In the genomic region with DNA sequence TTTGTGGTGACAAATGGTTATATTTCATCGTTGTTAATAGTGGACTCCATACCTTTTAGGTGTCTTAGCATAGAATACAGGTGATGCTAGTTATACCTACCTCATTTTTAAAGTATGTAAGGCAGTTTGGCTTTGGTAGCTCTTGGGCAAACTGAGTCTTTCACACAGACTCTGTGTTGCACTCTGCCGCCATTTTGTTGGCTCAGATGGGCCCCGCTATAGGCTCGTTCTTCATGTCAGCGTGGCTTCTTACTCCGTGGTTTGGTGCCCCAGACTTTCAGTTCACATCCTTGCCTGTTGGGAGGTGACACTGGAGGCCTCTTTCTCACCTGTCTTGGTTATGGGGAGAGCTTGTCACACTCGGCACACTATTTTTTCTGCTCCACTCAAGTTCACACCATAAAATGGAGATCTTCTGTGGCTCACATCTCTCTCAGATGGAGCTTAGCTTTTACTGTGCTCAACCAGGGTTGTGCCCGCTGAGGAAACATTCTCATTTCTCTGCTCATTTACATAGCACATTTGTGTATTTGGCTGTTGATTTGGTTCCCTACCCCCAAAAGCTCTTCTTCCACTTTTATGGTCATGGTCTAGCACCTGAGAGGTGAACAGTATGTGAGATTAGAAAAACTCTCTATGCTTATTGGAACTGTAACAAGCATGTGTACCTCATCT, we compare ENCODE assay signal across 2 cellular contexts.
TF ChIP-seq lines count a peak whose summit lies in the region.

No MANE protein-coding gene starts in this region.

TF ChIP-seq in SK-N-SH treated with all-trans-retinoic acid at 6 μM for 48 hours, 23 proteins besides CTCF, POLR2A, EP300 and RAD21 (continued from another document):
- TF ChIP-seq ARNTL (CRISPR knock-in tag; IDR thresholded peaks at IDR 0.05; ENCODE audit: borderline replicate concordance, low read depth) (no peak), OSR1 (CRISPR knock-in tag; IDR thresholded peaks at IDR 0.05) (no peak), ZNF8 (CRISPR knock-in tag; IDR thresholded peaks at IDR 0.05) (no peak), ZNF565 (CRISPR knock-in tag; conservative IDR thresholded peaks at IDR 0.05; ENCODE audit: low read depth) (no peak), GLIS3 (CRISPR knock-in tag; IDR thresholded peaks at IDR 0.05) (no peak), ESRRG (CRISPR knock-in tag; IDR thresholded peaks at IDR 0.05) (no peak), TCF4 (CRISPR knock-in tag; IDR thresholded peaks at IDR 0.05; ENCODE audit: borderline replicate concordance) (no peak), ISL1 (CRISPR knock-in tag; IDR thresholded peaks at IDR 0.05) (no peak)
- TF ChIP-seq, protein P1, sequence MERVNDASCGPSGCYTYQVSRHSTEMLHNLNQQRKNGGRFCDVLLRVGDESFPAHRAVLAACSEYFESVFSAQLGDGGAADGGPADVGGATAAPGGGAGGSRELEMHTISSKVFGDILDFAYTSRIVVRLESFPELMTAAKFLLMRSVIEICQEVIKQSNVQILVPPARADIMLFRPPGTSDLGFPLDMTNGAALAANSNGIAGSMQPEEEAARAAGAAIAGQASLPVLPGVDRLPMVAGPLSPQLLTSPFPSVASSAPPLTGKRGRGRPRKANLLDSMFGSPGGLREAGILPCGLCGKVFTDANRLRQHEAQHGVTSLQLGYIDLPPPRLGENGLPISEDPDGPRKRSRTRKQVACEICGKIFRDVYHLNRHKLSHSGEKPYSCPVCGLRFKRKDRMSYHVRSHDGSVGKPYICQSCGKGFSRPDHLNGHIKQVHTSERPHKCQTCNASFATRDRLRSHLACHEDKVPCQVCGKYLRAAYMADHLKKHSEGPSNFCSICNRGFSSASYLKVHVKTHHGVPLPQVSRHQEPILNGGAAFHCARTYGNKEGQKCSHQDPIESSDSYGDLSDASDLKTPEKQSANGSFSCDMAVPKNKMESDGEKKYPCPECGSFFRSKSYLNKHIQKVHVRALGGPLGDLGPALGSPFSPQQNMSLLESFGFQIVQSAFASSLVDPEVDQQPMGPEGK (CRISPR knock-in tag; IDR thresholded peaks at IDR 0.05; ENCODE audit: borderline replicate concordance): no peak
- TF ChIP-seq, protein P2, sequence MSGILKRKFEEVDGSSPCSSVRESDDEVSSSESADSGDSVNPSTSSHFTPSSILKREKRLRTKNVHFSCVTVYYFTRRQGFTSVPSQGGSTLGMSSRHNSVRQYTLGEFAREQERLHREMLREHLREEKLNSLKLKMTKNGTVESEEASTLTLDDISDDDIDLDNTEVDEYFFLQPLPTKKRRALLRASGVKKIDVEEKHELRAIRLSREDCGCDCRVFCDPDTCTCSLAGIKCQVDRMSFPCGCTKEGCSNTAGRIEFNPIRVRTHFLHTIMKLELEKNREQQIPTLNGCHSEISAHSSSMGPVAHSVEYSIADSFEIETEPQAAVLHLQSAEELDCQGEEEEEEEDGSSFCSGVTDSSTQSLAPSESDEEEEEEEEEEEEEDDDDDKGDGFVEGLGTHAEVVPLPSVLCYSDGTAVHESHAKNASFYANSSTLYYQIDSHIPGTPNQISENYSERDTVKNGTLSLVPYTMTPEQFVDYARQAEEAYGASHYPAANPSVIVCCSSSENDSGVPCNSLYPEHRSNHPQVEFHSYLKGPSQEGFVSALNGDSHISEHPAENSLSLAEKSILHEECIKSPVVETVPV (CRISPR knock-in tag; IDR thresholded peaks at IDR 0.05): no peak

TF ChIP-seq in WTC11, 78 proteins besides CTCF, POLR2A, EP300 and RAD21 (continued from another document):
- TF ChIP-seq, protein P3, sequence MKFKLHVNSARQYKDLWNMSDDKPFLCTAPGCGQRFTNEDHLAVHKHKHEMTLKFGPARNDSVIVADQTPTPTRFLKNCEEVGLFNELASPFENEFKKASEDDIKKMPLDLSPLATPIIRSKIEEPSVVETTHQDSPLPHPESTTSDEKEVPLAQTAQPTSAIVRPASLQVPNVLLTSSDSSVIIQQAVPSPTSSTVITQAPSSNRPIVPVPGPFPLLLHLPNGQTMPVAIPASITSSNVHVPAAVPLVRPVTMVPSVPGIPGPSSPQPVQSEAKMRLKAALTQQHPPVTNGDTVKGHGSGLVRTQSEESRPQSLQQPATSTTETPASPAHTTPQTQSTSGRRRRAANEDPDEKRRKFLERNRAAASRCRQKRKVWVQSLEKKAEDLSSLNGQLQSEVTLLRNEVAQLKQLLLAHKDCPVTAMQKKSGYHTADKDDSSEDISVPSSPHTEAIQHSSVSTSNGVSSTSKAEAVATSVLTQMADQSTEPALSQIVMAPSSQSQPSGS (CRISPR knock-in tag; IDR thresholded peaks at IDR 0.05; ENCODE audit: borderline replicate concordance, low read depth): no peak
- TF ChIP-seq, protein P4, sequence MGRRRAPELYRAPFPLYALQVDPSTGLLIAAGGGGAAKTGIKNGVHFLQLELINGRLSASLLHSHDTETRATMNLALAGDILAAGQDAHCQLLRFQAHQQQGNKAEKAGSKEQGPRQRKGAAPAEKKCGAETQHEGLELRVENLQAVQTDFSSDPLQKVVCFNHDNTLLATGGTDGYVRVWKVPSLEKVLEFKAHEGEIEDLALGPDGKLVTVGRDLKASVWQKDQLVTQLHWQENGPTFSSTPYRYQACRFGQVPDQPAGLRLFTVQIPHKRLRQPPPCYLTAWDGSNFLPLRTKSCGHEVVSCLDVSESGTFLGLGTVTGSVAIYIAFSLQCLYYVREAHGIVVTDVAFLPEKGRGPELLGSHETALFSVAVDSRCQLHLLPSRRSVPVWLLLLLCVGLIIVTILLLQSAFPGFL (CRISPR knock-in tag; IDR thresholded peaks at IDR 0.05; ENCODE audit: borderline replicate concordance): no peak
- no peak for TF ChIP-seq ELF4 (CRISPR knock-in tag; IDR thresholded peaks at IDR 0.05; ENCODE audit: low read depth)
- TF ChIP-seq TP53 (CRISPR knock-in tag; IDR thresholded peaks at IDR 0.05): no peak
- no peak for TF ChIP-seq ETV6 (CRISPR knock-in tag; IDR thresholded peaks at IDR 0.05)
- no peak for TF ChIP-seq TEAD4 (CRISPR knock-in tag; IDR thresholded peaks at IDR 0.05)
- TF ChIP-seq SP1 (CRISPR knock-in tag; conservative IDR thresholded peaks at IDR 0.05): no peak
- TF ChIP-seq, protein P5, sequence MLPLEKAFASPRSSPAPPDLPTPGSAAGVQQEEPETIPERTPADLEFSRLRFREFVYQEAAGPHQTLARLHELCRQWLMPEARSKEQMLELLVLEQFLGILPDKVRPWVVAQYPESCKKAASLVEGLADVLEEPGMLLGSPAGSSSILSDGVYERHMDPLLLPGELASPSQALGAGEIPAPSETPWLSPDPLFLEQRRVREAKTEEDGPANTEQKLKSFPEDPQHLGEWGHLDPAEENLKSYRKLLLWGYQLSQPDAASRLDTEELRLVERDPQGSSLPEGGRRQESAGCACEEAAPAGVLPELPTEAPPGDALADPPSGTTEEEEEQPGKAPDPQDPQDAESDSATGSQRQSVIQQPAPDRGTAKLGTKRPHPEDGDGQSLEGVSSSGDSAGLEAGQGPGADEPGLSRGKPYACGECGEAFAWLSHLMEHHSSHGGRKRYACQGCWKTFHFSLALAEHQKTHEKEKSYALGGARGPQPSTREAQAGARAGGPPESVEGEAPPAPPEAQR (CRISPR knock-in tag; IDR thresholded peaks at IDR 0.05): no peak
- no peak for TF ChIP-seq RORB (CRISPR knock-in tag; IDR thresholded peaks at IDR 0.05)
- no peak for TF ChIP-seq FOXJ3 (CRISPR knock-in tag; IDR thresholded peaks at IDR 0.05; ENCODE audit: borderline replicate concordance)
- TF ChIP-seq ZNF317 (CRISPR knock-in tag; IDR thresholded peaks at IDR 0.05; ENCODE audit: borderline replicate concordance, low read depth): no peak
- no peak for TF ChIP-seq KAT7 (CRISPR knock-in tag; IDR thresholded peaks at IDR 0.05; ENCODE audit: borderline replicate concordance)
- no peak for TF ChIP-seq SOX15 (CRISPR knock-in tag; IDR thresholded peaks at IDR 0.05)
- no peak for TF ChIP-seq IRF2 (CRISPR knock-in tag; IDR thresholded peaks at IDR 0.05; ENCODE audit: borderline replicate concordance, low read depth)
